In genomic region chr4:4225915-4226605, GRCh38 we compare ENCODE assay signal across 15 cellular contexts. TPM values are rescaled to one million over a fixed set of nuclear protein-coding genes. Genes with fewer than 3 reads are reported as not detected.
DNase-seq lines count a peak whose midpoint lies in the region; ATAC-seq and FAIRE-seq lines count a peak whose summit lies in the region.
"Had no signal": no experiment of that assay in that cellular context is flagged by ENCODE, and none has a peak within 500 bp of the region (broad histone marks: within the 10 kb centered on the region; RNA-seq: fewer than 3 reads in every experiment).

No MANE protein-coding gene starts in this region.

- H3K9me3 ChIP-seq in iPS-18c (ENCODE audit: control insufficient read depth, insufficient read depth, low read length), result peaks cover 2% of the 10 kb centered on the region
- H3K9me3 ChIP-seq: upper lobe of right lung had no signal

- POLR2A ChIA-PET in activated naive CD8-positive, alpha-beta T cell treated with anti-CD3 and anti-CD28 coated beads, Interleukin-2, amount 10 ng/mL, durations not matched to agents 7 days and 5 days (lab: Charles Lee), result no interaction called here

- peak overlapping the region; percentile 28; the same call in 1 of the 2 replicates for H3K4me3 ChIP-seq in iPS-18c (ENCODE audit: insufficient read depth, low read depth, low read length)
- H3K4me3 ChIP-seq: upper lobe of right lung had no signal

- no peak for DNase-seq in stimulated activated naive CD8-positive, alpha-beta T cell treated with anti-CD3 and anti-CD28 coated beads, Interleukin-15, Interleukin-2, amounts not matched to agents 100 U/mL and 50 U/mL, for 24 hours
- peak; percentile 29 for DNase-seq in activated naive CD8-positive, alpha-beta T cell treated with anti-CD3 and anti-CD28 coated beads, Interleukin-2, amount 10 ng/mL, durations not matched to agents 7 days and 5 days
- no peak for DNase-seq in urothelium cell line (ENCODE audit: low spot score)
- no peak for DNase-seq in NOMO-1 treated with DMSO at 0.1 percent for 48 hours (lab: John Stamatoyannopoulos, UW; ENCODE audit: unreplicated experiment)
- DNase-seq in 8988T, result no peak
- DNase-seq: activated CD4-positive, alpha-beta T cell treated with anti-CD3 and anti-CD28 coated beads, Interleukin-2, amount 50 U/mL, for 48 hours; DMS53; NCI-H1105 treated with DMSO at 0.1 percent for 48 hours; stimulated activated CD4-positive, alpha-beta T cell treated with anti-CD3 and anti-CD28 coated beads, Interleukin-4, amount 100 ng/mL, for 1 hour; upper lobe of right lung had no signal

- peak overlapping the region; percentile 9 for H3K4me3 Mint-ChIP-seq in stimulated activated naive CD8-positive, alpha-beta T cell treated with anti-CD3 and anti-CD28 coated beads, Interleukin-15, Interleukin-2, amounts not matched to agents 100 ng/mL and 50 ng/mL, for 24 hours
- no peak overlapping the region for H3K4me3 Mint-ChIP-seq in activated naive CD8-positive, alpha-beta T cell treated with anti-CD3 and anti-CD28 coated beads, Interleukin-2, amount 10 ng/mL, durations not matched to agents 7 days and 5 days

- H3K4me1 Mint-ChIP-seq in stimulated activated naive CD8-positive, alpha-beta T cell treated with anti-CD3 and anti-CD28 coated beads, Interleukin-15, Interleukin-2, amounts not matched to agents 100 ng/mL and 50 ng/mL, for 24 hours (ENCODE audit: low read depth), result peaks cover 8% of the 10 kb centered on the region
- H3K4me1 Mint-ChIP-seq in activated naive CD8-positive, alpha-beta T cell treated with anti-CD3 and anti-CD28 coated beads, Interleukin-2, amount 10 ng/mL, durations not matched to agents 7 days and 5 days, result peaks cover 2% of the 10 kb centered on the region

- no peaks in the 10 kb centered on the region for H3K36me3 Mint-ChIP-seq in stimulated activated naive CD8-positive, alpha-beta T cell treated with anti-CD3 and anti-CD28 coated beads, Interleukin-15, Interleukin-2, amounts not matched to agents 100 ng/mL and 50 ng/mL, for 24 hours (ENCODE audit: low read depth)
- H3K36me3 Mint-ChIP-seq in activated naive CD8-positive, alpha-beta T cell treated with anti-CD3 and anti-CD28 coated beads, Interleukin-2, amount 10 ng/mL, durations not matched to agents 7 days and 5 days, result peaks cover 8% of the 10 kb centered on the region

- H3K27ac Mint-ChIP-seq in stimulated activated naive CD8-positive, alpha-beta T cell treated with anti-CD3 and anti-CD28 coated beads, Interleukin-15, Interleukin-2, amounts not matched to agents 100 ng/mL and 50 ng/mL, for 24 hours, result no peak overlapping the region
- H3K27ac Mint-ChIP-seq in activated naive CD8-positive, alpha-beta T cell treated with anti-CD3 and anti-CD28 coated beads, Interleukin-2, amount 10 ng/mL, durations not matched to agents 7 days and 5 days, result no peak overlapping the region
- H3K27ac Mint-ChIP-seq: activated T-helper 2 cell treated with anti-CD3 and anti-CD28 coated beads, Interferon-gamma antibody, Interleukin-2, Interleukin-4, amounts not matched to agents 10 μg/mL and 5 μg/mL and 100 μg/mL, durations not matched to agents 14 hours and 24 hours and 36 hours had no signal

- FAIRE-seq in urothelium cell line (lab: Jason Lieb, UNC), result peak; percentile 97

- peaks cover 67% of the 10 kb centered on the region for H3K27me3 Mint-ChIP-seq in stimulated activated naive CD8-positive, alpha-beta T cell treated with anti-CD3 and anti-CD28 coated beads, Interleukin-15, Interleukin-2, amounts not matched to agents 100 ng/mL and 50 ng/mL, for 24 hours
- H3K27me3 Mint-ChIP-seq in activated naive CD8-positive, alpha-beta T cell treated with anti-CD3 and anti-CD28 coated beads, Interleukin-2, amount 10 ng/mL, durations not matched to agents 7 days and 5 days, result peaks cover 73% of the 10 kb centered on the region

- no peak for ATAC-seq in stimulated activated naive CD8-positive, alpha-beta T cell treated with anti-CD3 and anti-CD28 coated beads, Interleukin-15, Interleukin-2, amounts not matched to agents 100 U/mL and 50 U/mL, for 24 hours
- no peak for ATAC-seq in activated naive CD8-positive, alpha-beta T cell treated with anti-CD3 and anti-CD28 coated beads, Interleukin-2, amount 10 ng/mL, durations not matched to agents 7 days and 5 days (ENCODE audit: low read depth)
- ATAC-seq in GM19463 (IDR thresholded peaks at IDR 0.05; ENCODE audit: unreplicated experiment), result no peak
- ATAC-seq: left lobe of liver, upper lobe of right lung had no signal

- no peaks in the 10 kb centered on the region for H3K9me3 Mint-ChIP-seq in stimulated activated naive CD8-positive, alpha-beta T cell treated with anti-CD3 and anti-CD28 coated beads, Interleukin-15, Interleukin-2, amounts not matched to agents 100 ng/mL and 50 ng/mL, for 24 hours
- H3K9me3 Mint-ChIP-seq in activated naive CD8-positive, alpha-beta T cell treated with anti-CD3 and anti-CD28 coated beads, Interleukin-2, amount 10 ng/mL, durations not matched to agents 7 days and 5 days, result no peaks in the 10 kb centered on the region
- H3K9me3 Mint-ChIP-seq: activated T-helper 2 cell treated with anti-CD3 and anti-CD28 coated beads, Interferon-gamma antibody, Interleukin-2, Interleukin-4, amounts not matched to agents 10 μg/mL and 5 μg/mL and 100 μg/mL, durations not matched to agents 14 hours and 24 hours and 36 hours had no signal

RNA-seq across cellular contexts. Expression of gene OTOP1, which starts 0.7 kb away (rescaled TPM):
- total RNA-seq in activated naive CD8-positive, alpha-beta T cell treated with anti-CD3 and anti-CD28 coated beads, Interleukin-2, amount 10 ng/mL, durations not matched to agents 7 days and 5 days, result not detected
- total RNA-seq: activated T-helper 2 cell treated with anti-CD3 and anti-CD28 coated beads, Interferon-gamma antibody, Interleukin-2, Interleukin-4, amounts not matched to agents 10 μg/mL and 5 μg/mL and 100 μg/mL, durations not matched to agents 14 hours and 24 hours and 36 hours; left lobe of liver; upper lobe of right lung had no signal

RNA-seq across cellular contexts. Expression of gene TMEM128, which starts 22.0 kb away (rescaled TPM):
- total RNA-seq in activated naive CD8-positive, alpha-beta T cell treated with anti-CD3 and anti-CD28 coated beads, Interleukin-2, amount 10 ng/mL, durations not matched to agents 7 days and 5 days, result 10 to 100 TPM; 18.4 to 18.6 TPM
